Comparison of ENCODE assay signal across 9 cellular contexts in the genomic region with DNA sequence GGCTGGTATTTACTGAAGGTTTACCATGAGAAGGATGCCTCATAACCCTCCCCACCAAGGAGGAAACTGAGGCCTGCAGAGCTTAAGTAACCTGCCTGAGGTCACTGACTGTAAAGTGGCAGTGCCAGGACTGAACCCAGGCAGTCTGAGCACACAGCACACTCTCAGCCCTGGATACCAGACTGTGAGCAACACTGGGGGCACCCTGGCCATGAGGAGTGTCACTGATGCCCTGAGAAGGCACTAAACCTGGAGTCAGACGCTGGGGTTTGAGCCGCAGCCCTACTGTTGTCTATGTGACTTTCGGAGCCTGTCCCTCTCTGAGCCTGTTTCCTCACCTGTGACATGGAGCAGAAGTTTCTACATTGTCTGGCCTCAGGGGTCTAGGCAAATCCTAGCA. TPM values are rescaled to one million over a fixed set of nuclear protein-coding genes. Genes with fewer than 3 reads are reported as not detected.
DNase-seq lines count a peak whose midpoint lies in the region; ATAC-seq and TF ChIP-seq lines count a peak whose summit lies in the region.
"Had no signal": no experiment of that assay in that cellular context is flagged by ENCODE, and none has a peak within 500 bp of the region (broad histone marks: within the 10 kb centered on the region; RNA-seq: fewer than 3 reads in every experiment).

No MANE protein-coding gene starts in this region.

- H3K4me1 ChIP-seq in PC-9 (replicated peaks; ENCODE audit: insufficient read depth): peaks cover 53% of the 10 kb centered on the region

- H3K36me3 Mint-ChIP-seq in activated CD4-positive, alpha-beta T cell treated with anti-CD3 and anti-CD28 coated beads for 36 hours (ENCODE audit: low read depth): peaks cover 47% of the 10 kb centered on the region
- peaks cover 32 to 60% (median 41%) of the 10 kb centered on the region in 3 donors for H3K36me3 Mint-ChIP-seq in immature natural killer cell
- H3K36me3 Mint-ChIP-seq in stimulated activated memory B cell treated with anti-CD40 and anti-IgM and Interleukin-4, amounts not matched to agents 10 μg/mL and 1 μg/mL and 100 μg/mL, for 72 hours: peaks cover 67% of the 10 kb centered on the region

- peak overlapping the region; percentile 53 for H3K4me2 ChIP-seq in PC-9

- BruUV-seq in PC-9 (replicated peaks; lab: Mats Ljungman, UMichigan): no TSS peak

- peaks cover 35% of the 10 kb centered on the region for H3K4me1 Mint-ChIP-seq in activated CD4-positive, alpha-beta T cell treated with anti-CD3 and anti-CD28 coated beads for 36 hours
- H3K4me1 Mint-ChIP-seq in immature natural killer cell: peaks cover 88 to 90% of the 10 kb centered on the region in 2 donors
- peaks cover 78% of the 10 kb centered on the region for H3K4me1 Mint-ChIP-seq in stimulated activated memory B cell treated with anti-CD40 and anti-IgM and Interleukin-4, amounts not matched to agents 10 μg/mL and 1 μg/mL and 100 μg/mL, for 72 hours

- CTCF ChIA-PET in activated CD4-positive, alpha-beta T cell treated with anti-CD3 and anti-CD28 coated beads for 36 hours (lab: Charles Lee): interaction anchor here (0.5 kb wide), 1 partner anchor 33 kb away, joined by 3 read pairs; no protein-coding TSS in a partner anchor
- CTCF ChIA-PET in PC-9 (lab: Charles Lee): no interaction called here

- no peak for TF ChIP-seq CTCF in PC-9 (conservative IDR thresholded peaks at IDR 0.05)

- no peaks in the 10 kb centered on the region; the same call in 1 of the 2 replicates for H3K36me3 ChIP-seq in PC-9 (ENCODE audit: low read depth)

- H2AFZ ChIP-seq in PC-9: no peak overlapping the region

- H3K27ac Mint-ChIP-seq in activated CD4-positive, alpha-beta T cell treated with anti-CD3 and anti-CD28 coated beads for 36 hours: peak overlapping the region; percentile 85
- H3K27ac Mint-ChIP-seq in immature natural killer cell: peak overlapping the region; percentile 98 to 100 (median 100)
- H3K27ac Mint-ChIP-seq in stimulated activated memory B cell treated with anti-CD40 and anti-IgM and Interleukin-4, amounts not matched to agents 10 μg/mL and 1 μg/mL and 100 μg/mL, for 72 hours: peak overlapping the region; percentile 93

- peaks cover 36% of the 10 kb centered on the region for H3K79me2 ChIP-seq in PC-9 (ENCODE audit: low read depth)

- ATAC-seq in activated CD4-positive, alpha-beta T cell treated with anti-CD3 and anti-CD28 coated beads for 36 hours: peak; percentile 47
- no peak for ATAC-seq in stimulated activated memory B cell treated with anti-CD40 and anti-IgM and Interleukin-4, amounts not matched to agents 10 μg/mL and 1 μg/mL and 100 μg/mL, for 72 hours
- no peak for ATAC-seq in GM19023 (IDR thresholded peaks at IDR 0.05; ENCODE audit: unreplicated experiment)
- ATAC-seq in HG02884 (IDR thresholded peaks at IDR 0.05; ENCODE audit: unreplicated experiment): no peak
- ATAC-seq in HG02870 (IDR thresholded peaks at IDR 0.05; ENCODE audit: unreplicated experiment): no peak

- DNase-seq in activated CD4-positive, alpha-beta T cell treated with anti-CD3 and anti-CD28 coated beads for 36 hours: no peak
- no peak for DNase-seq in activated CD4-positive, alpha-beta T cell treated with anti-CD3 and anti-CD28 coated beads, Interleukin-2, amount 50 U/mL, for 1 hour
- DNase-seq in PC-9: no peak
- DNase-seq in immature natural killer cell: no peak
- DNase-seq: caudate nucleus had no signal

- no peak overlapping the region for H3K4me3 ChIP-seq in PC-9

- peaks cover 32% of the 10 kb centered on the region for H3F3A ChIP-seq in PC-9 (ENCODE audit: insufficient read depth, low read depth)

- H4K20me1 ChIP-seq in PC-9 (ENCODE audit: insufficient read depth): no peaks in the 10 kb centered on the region

- H3K4me3 Mint-ChIP-seq in activated CD4-positive, alpha-beta T cell treated with anti-CD3 and anti-CD28 coated beads for 36 hours: no peak overlapping the region
- peak overlapping the region; percentile 78 to 90 (median 86) for H3K4me3 Mint-ChIP-seq in immature natural killer cell
- H3K4me3 Mint-ChIP-seq in stimulated activated memory B cell treated with anti-CD40 and anti-IgM and Interleukin-4, amounts not matched to agents 10 μg/mL and 1 μg/mL and 100 μg/mL, for 72 hours: no peak overlapping the region

- H3K27me3 Mint-ChIP-seq in activated CD4-positive, alpha-beta T cell treated with anti-CD3 and anti-CD28 coated beads for 36 hours: no peaks in the 10 kb centered on the region
- peaks cover 19 to 41% (median 24%) of the 10 kb centered on the region in 3 donors for H3K27me3 Mint-ChIP-seq in immature natural killer cell (ENCODE audit: low read depth in 3 of 3)
- no peaks in the 10 kb centered on the region for H3K27me3 Mint-ChIP-seq in stimulated activated memory B cell treated with anti-CD40 and anti-IgM and Interleukin-4, amounts not matched to agents 10 μg/mL and 1 μg/mL and 100 μg/mL, for 72 hours

- no peaks in the 10 kb centered on the region for H3K9me3 ChIP-seq in PC-9 (ENCODE audit: insufficient read depth, low read depth)

- no peaks in the 10 kb centered on the region for H3K9me3 Mint-ChIP-seq in activated CD4-positive, alpha-beta T cell treated with anti-CD3 and anti-CD28 coated beads for 36 hours (ENCODE audit: low read depth)
- no peaks in the 10 kb centered on the region for H3K9me3 Mint-ChIP-seq in immature natural killer cell
- no peaks in the 10 kb centered on the region for H3K9me3 Mint-ChIP-seq in stimulated activated memory B cell treated with anti-CD40 and anti-IgM and Interleukin-4, amounts not matched to agents 10 μg/mL and 1 μg/mL and 100 μg/mL, for 72 hours

- POLR2A ChIA-PET in activated CD4-positive, alpha-beta T cell treated with anti-CD3 and anti-CD28 coated beads for 36 hours (lab: Charles Lee): interaction anchor here (0.6 to 1.1 kb wide), 2 partner anchors 29 to 36 kb away, joined by 3 read pairs; partner anchors contain the start of gene B4GALT1
- POLR2A ChIA-PET in PC-9 (lab: Charles Lee; ENCODE audit: unreplicated experiment): no interaction called here

- intact Hi-C loops in activated CD4-positive, alpha-beta T cell treated with anti-CD3 and anti-CD28 coated beads for 36 hours (cut with DNase I, micrococcal nuclease): loop anchor here (2.0 to 5.0 kb wide), 2 partner anchors 36 kb away; partner anchors contain the start of gene B4GALT1 (in 2 of the 2)
- intact Hi-C loops in PC-9 (cut with micrococcal nuclease; ENCODE audit: unreplicated experiment): loop anchor here (1.0 to 2.0 kb wide), 4 partner anchors 24 to 50 kb away; partner anchors contain the start of gene B4GALT1

- H3K9me2 ChIP-seq in PC-9 (ENCODE audit: insufficient read depth): no peaks in the 10 kb centered on the region

- H3K27me3 ChIP-seq in PC-9 (ENCODE audit: insufficient read depth, low read depth): no peaks in the 10 kb centered on the region

- peak overlapping the region; percentile 88 for H3K27ac ChIP-seq in PC-9

RNA-seq across cellular contexts. Expression of gene B4GALT1, which starts 36.2 kb away (rescaled TPM):
- total RNA-seq in activated CD4-positive, alpha-beta T cell treated with anti-CD3 and anti-CD28 coated beads for 36 hours: 10 to 100 TPM; 44.5 to 47.1 TPM
- total RNA-seq in PC-9 (2021): 75.6 and 87.2 TPM in 2 replicates
- polyA plus RNA-seq in immature natural killer cell: 10 to 100 TPM; 21.7 to 49.2 (median 44.2) TPM

RNA-seq across cellular contexts. Expression of gene SMU1, which starts 54.5 kb away (rescaled TPM):
- total RNA-seq in activated CD4-positive, alpha-beta T cell treated with anti-CD3 and anti-CD28 coated beads for 36 hours: 10 to 100 TPM; 23.2 to 29.6 TPM
- total RNA-seq in PC-9 (2021): 12.6 and 14.5 TPM in 2 replicates
- polyA plus RNA-seq in immature natural killer cell: 10 to 100 TPM; 15.5 to 35.7 (median 22.5) TPM

Comparison
In these comparisons a context has a peak if more than half of its experiments do, and no peak if none do; other contexts are left out.
1. H3K4me3 Mint-ChIP-seq: peak in immature natural killer cell (5 of 5); none in activated CD4-positive, alpha-beta T cell treated with anti-CD3 and anti-CD28 coated beads for 36 hours (single experiment) and stimulated activated memory B cell treated with anti-CD40 and anti-IgM and Interleukin-4, amounts not matched to agents 10 μg/mL and 1 μg/mL and 100 μg/mL, for 72 hours (single experiment).
2. Peak in every context shown above with its lines, with median percentiles within 50 percentile points of each other: H3K27ac Mint-ChIP-seq.